Comparison of ENCODE assay signal across 18 cellular contexts in the genomic region with DNA sequence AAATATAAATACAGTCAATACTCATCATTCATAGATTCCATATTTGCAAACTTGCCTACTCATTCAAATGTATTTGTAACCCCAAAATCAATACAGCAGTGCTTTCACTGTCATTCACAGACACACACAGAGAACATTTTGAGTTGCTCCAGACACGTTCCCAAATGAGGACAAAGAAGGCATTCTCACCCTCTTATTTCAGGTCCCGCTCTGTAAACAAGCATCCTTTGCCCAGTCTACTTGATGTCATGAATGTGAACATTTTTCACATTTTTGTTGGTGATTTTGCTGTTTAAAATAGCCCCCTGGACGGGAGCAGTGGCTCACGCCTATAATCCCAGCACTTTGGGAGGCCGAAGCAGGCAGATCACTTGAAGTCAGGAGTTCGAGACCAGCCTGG. TPM values are rescaled to one million over a fixed set of nuclear protein-coding genes. Genes with fewer than 3 reads are reported as not detected.
"Had no signal": no experiment of that assay in that cellular context is flagged by ENCODE, and none has a peak within 500 bp of the region (broad histone marks: within the 10 kb centered on the region; RNA-seq: fewer than 3 reads in every experiment).

No MANE protein-coding gene starts in this region.

- H3K4me3 ChIP-seq: coronary artery, heart right ventricle, left lung, lower lobe of right lung, pancreas, prostate gland, right lobe of liver had no signal

- H3K27me3 ChIP-seq: heart right ventricle, left lung, pancreas, right lobe of liver had no signal

- DNase-seq: effector CD8-positive, alpha-beta T cell; heart right ventricle; islet precursor cell; lower lobe of right lung; mesenchymal stem cell; naive B cell; occipital lobe; pancreas; retina; right lobe of liver; stimulated activated CD4-positive, alpha-beta T cell treated with anti-CD3 and anti-CD28 coated beads, Interleukin-15, amount 100 ng/mL, for 24 hours; stimulated activated CD4-positive, alpha-beta T cell treated with anti-CD3 and anti-CD28 coated beads, Interleukin-1b, Interleukin-23, amount 100 ng/mL, for 48 hours; stimulated activated CD4-positive, alpha-beta T cell treated with anti-CD3 and anti-CD28 coated beads, Interleukin-4, amount 100 ng/mL, for 24 hours; trophoblast cell had no signal

- H3K27ac ChIP-seq: coronary artery, heart right ventricle, left lung, lower lobe of right lung, pancreas, prostate gland, right lobe of liver had no signal

RNA-seq across cellular contexts. Expression of gene HIPK4, which starts 57.3 kb away (rescaled TPM):
- total RNA-seq: frontal cortex had no signal
